ENCODE assay signal across 19 cellular contexts in the genomic region with DNA sequence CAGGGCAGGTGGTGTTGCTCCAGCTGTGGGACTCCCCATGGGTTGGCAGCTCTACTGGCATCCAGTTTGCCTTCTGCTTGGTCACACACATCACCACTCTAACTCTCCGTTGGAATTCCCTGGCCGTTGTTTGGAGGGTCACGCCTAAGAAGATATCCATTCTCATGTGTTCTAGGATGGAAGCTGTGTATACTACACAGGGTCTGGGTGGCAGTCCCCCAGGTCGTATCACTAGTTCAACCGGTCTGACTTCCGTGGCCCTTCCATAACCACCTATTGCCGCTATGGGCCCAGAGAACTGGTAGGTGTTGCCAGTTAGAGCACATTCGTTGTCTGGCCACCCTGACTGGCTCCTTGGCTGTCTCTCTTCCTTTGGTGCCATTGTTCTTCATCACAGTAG.
DNase-seq lines count a peak whose midpoint lies in the region; ATAC-seq and TF ChIP-seq lines count a peak whose summit lies in the region.
"Had no signal": no experiment of that assay in that cellular context is flagged by ENCODE, and none has a peak within 500 bp of the region (broad histone marks: within the 10 kb centered on the region; RNA-seq: fewer than 3 reads in every experiment).

No MANE protein-coding gene starts in this region.

- no peak overlapping the region for H3K23ac ChIP-seq in trophoblast cell (ENCODE audit: low read length)

- peaks cover 65% of the 10 kb centered on the region for H3K4me1 Mint-ChIP-seq in activated CD8-positive, alpha-beta T cell treated with anti-CD3 and anti-CD28 coated beads for 36 hours (ENCODE audit: low read depth)
- peaks cover 67% of the 10 kb centered on the region for H3K4me1 Mint-ChIP-seq in activated CD8-positive, alpha-beta T cell treated with anti-CD3 and anti-CD28 coated beads, Interleukin-2, amount 10 ng/mL, durations not matched to agents 7 days and 5 days (ENCODE audit: low read depth)
- peaks cover 46 to 71% (median 57%) of the 10 kb centered on the region in 4 donors for H3K4me1 Mint-ChIP-seq in CD4-positive, alpha-beta memory T cell
- peaks cover 34% of the 10 kb centered on the region for H3K4me1 Mint-ChIP-seq in T-helper 17 cell

- H2AK5ac ChIP-seq in trophoblast cell (ENCODE audit: low read length): no peak overlapping the region

- H4K8ac ChIP-seq in trophoblast cell (ENCODE audit: low read depth, low read length): no peak overlapping the region

- peaks cover 6% of the 10 kb centered on the region for H3K9me3 Mint-ChIP-seq in activated CD8-positive, alpha-beta T cell treated with anti-CD3 and anti-CD28 coated beads for 36 hours
- peaks cover 3% of the 10 kb centered on the region for H3K9me3 Mint-ChIP-seq in activated CD8-positive, alpha-beta T cell treated with anti-CD3 and anti-CD28 coated beads, Interleukin-2, amount 10 ng/mL, durations not matched to agents 7 days and 5 days (ENCODE audit: insufficient read depth)
- no peaks in the 10 kb centered on the region for H3K9me3 Mint-ChIP-seq in CD4-positive, alpha-beta memory T cell
- H3K9me3 Mint-ChIP-seq: IgD-negative memory B cell had no signal

- DNase-seq in activated CD8-positive, alpha-beta T cell treated with anti-CD3 and anti-CD28 coated beads for 36 hours: no peak
- DNase-seq in activated CD8-positive, alpha-beta T cell treated with anti-CD3 and anti-CD28 coated beads, Interleukin-2, amount 10 ng/mL, durations not matched to agents 7 days and 5 days: no peak
- no peak for DNase-seq in CD4-positive, alpha-beta memory T cell
- DNase-seq in T-helper 17 cell (no peak), trophoblast cell (no peak), cerebellar nuclear complex (lab: John Stamatoyannopoulos, UW) (no peak), pons (ENCODE audit: low spot score) (no peak)
- DNase-seq: 8988T, C1 segment of cervical spinal cord, Karpas-422, MG63, NCI-H1048, NCI-H1417 treated with DMSO at 0.1 percent for 48 hours, NCI-H187, NCI-H446, NCI-H526, Peyer's patch had no signal

- no peak overlapping the region for H3K4me3 Mint-ChIP-seq in activated CD8-positive, alpha-beta T cell treated with anti-CD3 and anti-CD28 coated beads for 36 hours
- no peak overlapping the region for H3K4me3 Mint-ChIP-seq in activated CD8-positive, alpha-beta T cell treated with anti-CD3 and anti-CD28 coated beads, Interleukin-2, amount 10 ng/mL, durations not matched to agents 7 days and 5 days
- H3K4me3 Mint-ChIP-seq in CD4-positive, alpha-beta memory T cell: peak overlapping the region in 3 of 8 donors; percentile 25 to 70 (median 26)
- peak overlapping the region; percentile 2 for H3K4me3 Mint-ChIP-seq in T-helper 17 cell

- no peak overlapping the region for H4K91ac ChIP-seq in trophoblast cell (ENCODE audit: low read depth, low read length)

- H3K79me2 ChIP-seq in trophoblast cell (ENCODE audit: control insufficient read depth, insufficient read depth, low read length, poor library complexity): no peaks in the 10 kb centered on the region

- peak overlapping the region; percentile 34 for H3K9ac ChIP-seq in trophoblast cell (ENCODE audit: low read length)

- no peaks in the 10 kb centered on the region for H3K79me1 ChIP-seq in trophoblast cell (ENCODE audit: low read length)

- peak overlapping the region; percentile 1 for H3K27ac Mint-ChIP-seq in activated CD8-positive, alpha-beta T cell treated with anti-CD3 and anti-CD28 coated beads for 36 hours
- H3K27ac Mint-ChIP-seq in activated CD8-positive, alpha-beta T cell treated with anti-CD3 and anti-CD28 coated beads, Interleukin-2, amount 10 ng/mL, durations not matched to agents 7 days and 5 days: no peak overlapping the region
- peak overlapping the region in 5 of 7 donors; percentile 22 to 86 (median 79) for H3K27ac Mint-ChIP-seq in CD4-positive, alpha-beta memory T cell
- no peak overlapping the region for H3K27ac Mint-ChIP-seq in T-helper 17 cell
- H3K27ac Mint-ChIP-seq: IgD-negative memory B cell had no signal

- H3K36me3 Mint-ChIP-seq in activated CD8-positive, alpha-beta T cell treated with anti-CD3 and anti-CD28 coated beads for 36 hours (ENCODE audit: low read depth): peaks cover 4% of the 10 kb centered on the region
- H3K36me3 Mint-ChIP-seq in activated CD8-positive, alpha-beta T cell treated with anti-CD3 and anti-CD28 coated beads, Interleukin-2, amount 10 ng/mL, durations not matched to agents 7 days and 5 days (ENCODE audit: low read depth): peaks cover 10% of the 10 kb centered on the region
- no peaks in the 10 kb centered on the region for H3K36me3 Mint-ChIP-seq in CD4-positive, alpha-beta memory T cell
- no peaks in the 10 kb centered on the region for H3K36me3 Mint-ChIP-seq in T-helper 17 cell (ENCODE audit: low read depth)
- H3K36me3 Mint-ChIP-seq: IgD-negative memory B cell had no signal

- POLR2A ChIA-PET in activated CD8-positive, alpha-beta T cell treated with anti-CD3 and anti-CD28 coated beads for 36 hours (lab: Charles Lee): no interaction called here
- POLR2A ChIA-PET in activated CD8-positive, alpha-beta T cell treated with anti-CD3 and anti-CD28 coated beads, Interleukin-2, amount 10 ng/mL, durations not matched to agents 7 days and 5 days (lab: Charles Lee): no interaction called here
- POLR2A ChIA-PET in CD4-positive, alpha-beta memory T cell (lab: Charles Lee; ENCODE audit: partially characterized antibody): no interaction called here

- no peaks in the 10 kb centered on the region for H3K9me3 ChIP-seq in CD4-positive, alpha-beta memory T cell (ENCODE audit: control insufficient read depth in 1 of 2, low read length in 2 of 2)
- H3K9me3 ChIP-seq in T-helper 17 cell (ENCODE audit: control insufficient read depth, low read length, poor library complexity, severe bottlenecking): no peaks in the 10 kb centered on the region
- peaks cover 37% of the 10 kb centered on the region for H3K9me3 ChIP-seq in trophoblast cell (ENCODE audit: insufficient read depth, low read depth, low read length)
- H3K9me3 ChIP-seq: MG63, Peyer's patch had no signal

- no peak for ATAC-seq in activated CD8-positive, alpha-beta T cell treated with anti-CD3 and anti-CD28 coated beads for 36 hours
- ATAC-seq in activated CD8-positive, alpha-beta T cell treated with anti-CD3 and anti-CD28 coated beads, Interleukin-2, amount 10 ng/mL, durations not matched to agents 7 days and 5 days: no peak
- no peak for ATAC-seq in T-helper 17 cell
- ATAC-seq: HCT116 had no signal

- no peak overlapping the region for H3K4ac ChIP-seq in trophoblast cell (ENCODE audit: low read depth, low read length)

- H3K4me3 ChIP-seq in CD4-positive, alpha-beta memory T cell (ENCODE audit: low read length in 2 of 2): no peak overlapping the region
- H3K4me3 ChIP-seq in trophoblast cell (ENCODE audit: low read depth, low read length): no peak overlapping the region
- H3K4me3 ChIP-seq: MG63, Peyer's patch had no signal

- H3K27me3 ChIP-seq in CD4-positive, alpha-beta memory T cell (ENCODE audit: insufficient read depth, low read length): no peaks in the 10 kb centered on the region
- H3K27me3 ChIP-seq in trophoblast cell (ENCODE audit: insufficient read depth, low read length): no peaks in the 10 kb centered on the region
- H3K27me3 ChIP-seq: MG63, Peyer's patch had no signal

- no peak overlapping the region for H3K4me2 ChIP-seq in trophoblast cell (ENCODE audit: low read length)

- TF ChIP-seq CTCF in activated CD8-positive, alpha-beta T cell treated with anti-CD3 and anti-CD28 coated beads for 36 hours (IDR thresholded peaks at IDR 0.05): no peak

- CTCF ChIA-PET in activated CD8-positive, alpha-beta T cell treated with anti-CD3 and anti-CD28 coated beads for 36 hours (lab: Charles Lee): interaction anchor here (0.8 to 2.2 kb wide), 5 partner anchors 8 to 63 kb away, joined by 4 to 19 read pairs (median 7); no protein-coding TSS in a partner anchor
- CTCF ChIA-PET in activated CD8-positive, alpha-beta T cell treated with anti-CD3 and anti-CD28 coated beads, Interleukin-2, amount 10 ng/mL, durations not matched to agents 7 days and 5 days (lab: Charles Lee): interaction anchor here (1.2 to 2.0 kb wide), 5 partner anchors 16 to 57 kb away, joined by 3 to 7 read pairs (median 6); no protein-coding TSS in a partner anchor
- CTCF ChIA-PET in CD4-positive, alpha-beta memory T cell (lab: Charles Lee; ENCODE audit: partially characterized antibody): interaction anchor here (1.1 to 3.7 kb wide), 4 partner anchors 19 to 26 kb away, joined by 4 to 21 read pairs (median 8); no protein-coding TSS in a partner anchor

- no peak overlapping the region for H2BK5ac ChIP-seq in trophoblast cell (ENCODE audit: low read depth, low read length, poor library complexity)

- no peaks in the 10 kb centered on the region for H3K27me3 Mint-ChIP-seq in activated CD8-positive, alpha-beta T cell treated with anti-CD3 and anti-CD28 coated beads for 36 hours
- H3K27me3 Mint-ChIP-seq in activated CD8-positive, alpha-beta T cell treated with anti-CD3 and anti-CD28 coated beads, Interleukin-2, amount 10 ng/mL, durations not matched to agents 7 days and 5 days (ENCODE audit: low read depth): no peaks in the 10 kb centered on the region
- H3K27me3 Mint-ChIP-seq in CD4-positive, alpha-beta memory T cell: no peaks in the 10 kb centered on the region
- no peaks in the 10 kb centered on the region for H3K27me3 Mint-ChIP-seq in T-helper 17 cell
- H3K27me3 Mint-ChIP-seq: IgD-negative memory B cell had no signal

- no peak overlapping the region for H3K27ac ChIP-seq in CD4-positive, alpha-beta memory T cell (ENCODE audit: low read depth, low read length)
- no peak overlapping the region for H3K27ac ChIP-seq in trophoblast cell (ENCODE audit: low read depth, low read length)
- H3K27ac ChIP-seq: Peyer's patch had no signal

- no peak overlapping the region for H4K12ac ChIP-seq in trophoblast cell (ENCODE audit: low read depth, low read length)

- no peak overlapping the region for H3K14ac ChIP-seq in trophoblast cell (ENCODE audit: low read length)

- no CpG with 5 or more reads among the region's 8 CpGs for WGBS in trophoblast cell (ENCODE audit: extremely low coverage, insufficient coverage, insufficient read length)

- no peak overlapping the region for H3K18ac ChIP-seq in trophoblast cell (ENCODE audit: low read length)

- peaks cover 56% of the 10 kb centered on the region for H3K4me1 ChIP-seq in CD4-positive, alpha-beta memory T cell (ENCODE audit: insufficient read depth, low read length)
- no peaks in the 10 kb centered on the region for H3K4me1 ChIP-seq in trophoblast cell (ENCODE audit: control insufficient read depth in 1 of 2, insufficient read depth in 2 of 2, low read length in 2 of 2)
- H3K4me1 ChIP-seq: Peyer's patch had no signal

- no peak overlapping the region for H2BK12ac ChIP-seq in trophoblast cell (ENCODE audit: low read length)

- no peaks in the 10 kb centered on the region for H3K36me3 ChIP-seq in CD4-positive, alpha-beta memory T cell (ENCODE audit: insufficient read depth, low read length)
- H3K36me3 ChIP-seq in trophoblast cell (ENCODE audit: control insufficient read depth in 1 of 2, insufficient read depth in 2 of 2, low read length in 2 of 2): no peaks in the 10 kb centered on the region
- H3K36me3 ChIP-seq: MG63, Peyer's patch had no signal

- no peak overlapping the region for H2AFZ ChIP-seq in trophoblast cell (ENCODE audit: insufficient read depth, low read length, poor library complexity)

- intact Hi-C loops in activated CD8-positive, alpha-beta T cell treated with anti-CD3 and anti-CD28 coated beads for 36 hours (cut with micrococcal nuclease): no loop called here
- intact Hi-C loops in CD4-positive, alpha-beta memory T cell (cut with micrococcal nuclease): no loop called here

- H2BK120ac ChIP-seq in trophoblast cell (ENCODE audit: insufficient read depth, low read length, poor library complexity): no peak overlapping the region

Comparison
In these comparisons a context has a peak if more than half of its experiments do, and no peak if none do; other contexts are left out.
1. H3K27ac Mint-ChIP-seq: peak in activated CD8-positive, alpha-beta T cell treated with anti-CD3 and anti-CD28 coated beads for 36 hours (single experiment) and CD4-positive, alpha-beta memory T cell (5 of 7); none in activated CD8-positive, alpha-beta T cell treated with anti-CD3 and anti-CD28 coated beads, Interleukin-2, amount 10 ng/mL, durations not matched to agents 7 days and 5 days (single experiment) and T-helper 17 cell (single experiment).